In the genomic region with DNA sequence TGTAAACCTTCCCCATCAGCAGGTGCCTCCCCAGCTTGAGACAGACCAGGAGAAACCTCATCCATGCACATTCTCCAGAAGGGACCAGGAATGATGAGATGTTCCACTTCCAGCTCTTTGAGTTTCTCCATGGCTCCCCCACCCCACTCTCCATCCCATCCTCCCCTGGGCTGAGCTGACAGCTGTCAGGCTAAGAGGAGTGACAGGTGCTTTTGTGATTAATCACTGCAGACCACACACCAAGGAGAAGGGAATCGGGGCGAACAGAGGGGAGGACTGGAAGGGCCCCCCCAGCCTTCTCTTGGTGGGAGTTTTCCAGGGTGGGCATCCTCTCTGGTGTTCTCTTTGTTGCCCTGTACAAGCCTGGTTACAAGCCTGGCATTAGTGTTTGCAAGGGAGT, we compare ENCODE assay signal across 22 cellular contexts. TPM values are rescaled to one million over a fixed set of nuclear protein-coding genes. Genes with fewer than 3 reads are reported as not detected.
DNase-seq lines count a peak whose midpoint lies in the region; ATAC-seq, FAIRE-seq and TF ChIP-seq lines count a peak whose summit lies in the region.
"Had no signal": no experiment of that assay in that cellular context is flagged by ENCODE, and none has a peak within 500 bp of the region (broad histone marks: within the 10 kb centered on the region; RNA-seq: fewer than 3 reads in every experiment).

No MANE protein-coding gene starts in this region.

- WGBS in K562 (ENCODE audit: insufficient coverage, low coverage, missing lambda C conversion rate), result 0% methylated on average over 2 of the region's 2 CpGs

- intact Hi-C loops in K562 (cut with micrococcal nuclease), result no loop called here

- FAIRE-seq in K562 (lab: Jason Lieb, UNC), result no peak
- FAIRE-seq: GM12892, H1 had no signal

- DNase-seq in NCI-H446 treated with DMSO at 0.1 percent for 48 hours (lab: John Stamatoyannopoulos, UW) (peak; percentile 21), NCI-H446 (lab: John Stamatoyannopoulos, UW) (no peak), K562 (ENCODE audit: extremely low read depth in 1 of 4, low spot score in 3 of 4) (no peak), HUDEP-2 (lab: John Stamatoyannopoulos, UW; ENCODE audit: unreplicated experiment in 76 of 76) (no peak), foreskin fibroblast (no peak)
- DNase-seq: 8988T; Calu3; CD8-positive, alpha-beta T cell; DMS 273 treated with DMSO at 0.1 percent for 48 hours; DMS53; DND-41; EL; H9; IMR-90; KBM-7 had no signal

- no peaks in the 10 kb centered on the region for H3F3A ChIP-seq in neural cell (ENCODE audit: insufficient read depth, low read length, poor library complexity, severe bottlenecking)

- H3K27me3 ChIP-seq in K562 (ENCODE audit: control insufficient read depth in 2 of 2, insufficient read depth in 2 of 2, low read length in 2 of 2) (peaks cover 39 to 53% of the 10 kb centered on the region in 2 experiments), neural cell (ENCODE audit: insufficient read depth, low read depth, low read length) (no peaks in the 10 kb centered on the region)
- H3K27me3 ChIP-seq: BLaER1 had no signal

- no peak overlapping the region for H3K27ac ChIP-seq in K562 (ENCODE audit: extremely low read depth, low read depth, low read length)
- no peak overlapping the region for H3K27ac ChIP-seq in neural cell (ENCODE audit: low read length)
- H3K27ac ChIP-seq: BLaER1, HL-60 had no signal

- CTCF ChIA-PET in K562 (lab: Yijun Ruan, JAX; ENCODE audit: low intra/inter-chr PET ratio), result no interaction called here

- TF ChIP-seq CTCF in K562 (IDR thresholded peaks at IDR 0.05 in 2 of 3, conservative IDR thresholded peaks at IDR 0.05 in 1 of 3; ENCODE audit: insufficient read depth in 2 of 3, low read depth in 1 of 3, low read length in 3 of 3) (no peak), neural cell (IDR thresholded peaks at IDR 0.05; ENCODE audit: poor library complexity, severe bottlenecking) (no peak), foreskin fibroblast (IDR thresholded peaks at IDR 0.05; ENCODE audit: low read depth, low read length) (no peak)

- in situ Hi-C loops in K562 (cut with MboI), result no loop called here

- TF ChIP-seq EP300 in K562 (IDR thresholded peaks at IDR 0.05; ENCODE audit: low read length) (no peak), neural cell (conservative IDR thresholded peaks at IDR 0.05; ENCODE audit: poor library complexity, severe bottlenecking) (peak; percentile 24)

- no peak for TF ChIP-seq RAD21 in K562 (CRISPR knock-in tag; conservative IDR thresholded peaks at IDR 0.05 in 1 of 2, IDR thresholded peaks at IDR 0.05 in 1 of 2)
- no peak for TF ChIP-seq RAD21 in neural cell (conservative IDR thresholded peaks at IDR 0.05)

- H4K20me1 ChIP-seq in K562 (replicated peaks; ENCODE audit: control insufficient read depth, insufficient read depth, low read length), result peaks cover 3% of the 10 kb centered on the region
- no peaks in the 10 kb centered on the region for H4K20me1 ChIP-seq in neural cell (ENCODE audit: insufficient read depth)
- H4K20me1 ChIP-seq: BLaER1 had no signal

- H3K36me3 ChIP-seq in K562 (ENCODE audit: control insufficient read depth, insufficient read depth, low read length) (no peaks in the 10 kb centered on the region), neural cell (ENCODE audit: insufficient read depth, low read length) (no peaks in the 10 kb centered on the region)
- H3K36me3 ChIP-seq: BLaER1 had no signal

- POLR2A ChIA-PET in K562 (lab: Yijun Ruan, JAX), result no interaction called here

- no peaks in the 10 kb centered on the region for H3K9me1 ChIP-seq in K562 (ENCODE audit: control insufficient read depth, insufficient read depth, low read length)

- BruUV-seq in K562 (replicated peaks; lab: Mats Ljungman, UMichigan), result no TSS peak

- ATAC-seq in K562 (no peak), HG03139 (IDR thresholded peaks at IDR 0.05; ENCODE audit: unreplicated experiment) (no peak), GM21515 (IDR thresholded peaks at IDR 0.05; ENCODE audit: unreplicated experiment) (no peak)
- ATAC-seq: CD8-positive, alpha-beta T cell had no signal

- no peaks in the 10 kb centered on the region for H3K79me2 ChIP-seq in K562 (ENCODE audit: control insufficient read depth, insufficient read depth, low read length)
- no peaks in the 10 kb centered on the region for H3K79me2 ChIP-seq in neural cell (replicated peaks; ENCODE audit: insufficient read depth, low read length)

- H3K9me3 ChIP-seq in K562 (replicated peaks; ENCODE audit: control insufficient read depth, insufficient read depth, low read depth, low read length) (no peaks in the 10 kb centered on the region), neural cell (ENCODE audit: low read length) (no peaks in the 10 kb centered on the region)
- H3K9me3 ChIP-seq: BLaER1 had no signal

- H3K4me3 ChIP-seq in K562 (no peak overlapping the region), neural cell (ENCODE audit: low read length) (no peak overlapping the region), foreskin fibroblast (ENCODE audit: low read depth in 1 of 2, low read length in 2 of 2) (no peak overlapping the region)
- H3K4me3 ChIP-seq: BLaER1 had no signal

- H3K9ac ChIP-seq in K562 (ENCODE audit: insufficient read depth in 1 of 2, low read depth in 2 of 2, low read length in 2 of 2) (no peak overlapping the region), neural cell (ENCODE audit: low read length) (no peak overlapping the region)
- H3K9ac ChIP-seq: BLaER1 had no signal

- H3K9me2 ChIP-seq in neural cell (ENCODE audit: insufficient read depth, low read length), result no peaks in the 10 kb centered on the region

- H2AFZ ChIP-seq in K562 (ENCODE audit: low read depth, low read length), result no peak overlapping the region
- no peak overlapping the region for H2AFZ ChIP-seq in neural cell (ENCODE audit: low read depth, low read length)

- no peak for TF ChIP-seq POLR2A in K562 (conservative IDR thresholded peaks at IDR 0.05)

- H3K4me1 ChIP-seq in K562 (replicated peaks in 1 of 2; ENCODE audit: control insufficient read depth in 2 of 2, insufficient read depth in 2 of 2, low read length in 2 of 2), result peaks cover 0 to 4% of the 10 kb centered on the region in 2 experiments; a peak in 2 of 5 replicates
- H3K4me1 ChIP-seq: BLaER1 had no signal

- H3K4me2 ChIP-seq in K562 (ENCODE audit: insufficient read depth, low read length) (no peak overlapping the region), neural cell (ENCODE audit: low read length) (no peak overlapping the region)
- H3K4me2 ChIP-seq: BLaER1 had no signal

TF ChIP-seq in K562, 482 proteins besides CTCF, POLR2A, EP300 and RAD21 (continues in another document):
- peak; percentile 58 for TF ChIP-seq MEIS2 (IDR thresholded peaks at IDR 0.05; ENCODE audit: partially characterized antibody)
- TF ChIP-seq, protein P1, sequence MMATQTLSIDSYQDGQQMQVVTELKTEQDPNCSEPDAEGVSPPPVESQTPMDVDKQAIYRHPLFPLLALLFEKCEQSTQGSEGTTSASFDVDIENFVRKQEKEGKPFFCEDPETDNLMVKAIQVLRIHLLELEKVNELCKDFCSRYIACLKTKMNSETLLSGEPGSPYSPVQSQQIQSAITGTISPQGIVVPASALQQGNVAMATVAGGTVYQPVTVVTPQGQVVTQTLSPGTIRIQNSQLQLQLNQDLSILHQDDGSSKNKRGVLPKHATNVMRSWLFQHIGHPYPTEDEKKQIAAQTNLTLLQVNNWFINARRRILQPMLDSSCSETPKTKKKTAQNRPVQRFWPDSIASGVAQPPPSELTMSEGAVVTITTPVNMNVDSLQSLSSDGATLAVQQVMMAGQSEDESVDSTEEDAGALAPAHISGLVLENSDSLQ (IDR thresholded peaks at IDR 0.05), result peak; percentile 69
- no peak for TF ChIP-seq U2AF1 (optimal IDR thresholded peaks at IDR 0.05; ENCODE audit: low read depth, low read length)

TF ChIP-seq in neural cell, 6 proteins besides CTCF, POLR2A, EP300 and RAD21 (continues in another document):
- TF ChIP-seq EZH2 (IDR thresholded peaks at IDR 0.05; ENCODE audit: borderline replicate concordance, insufficient read depth, low read length, poor library complexity, severe bottlenecking) (no peak), MXI1 (conservative IDR thresholded peaks at IDR 0.05; ENCODE audit: poor library complexity, severe bottlenecking) (no peak), SMC3 (conservative IDR thresholded peaks at IDR 0.05; ENCODE audit: poor library complexity) (no peak), TAF1 (IDR thresholded peaks at IDR 0.05; ENCODE audit: low read depth) (no peak)

RNA-seq across cellular contexts. Expression of a gene that starts 56.1 kb away (rescaled TPM):
- 19.0 and 22.3 TPM in 2 replicates for total RNA-seq in K562 (2011; cell fraction: chromatin; rRNA removed; ENCODE audit: low replicate concordance)
- total RNA-seq in K562 (2011; cell fraction: nucleolus; rRNA removed), result 7.5 and 10.5 TPM in 2 replicates
- 15.2 and 29.8 TPM in 2 replicates for total RNA-seq in K562 (2011; cell fraction: nucleoplasm; rRNA removed)
- total RNA-seq in K562 (2014; rRNA removed) (6.1 and 10.5 TPM in 2 replicates), K562 (2014; rRNA removed; fragmentation: Illumina TruSeq; extraction: Trizol) (11.8 and 18.5 TPM in 2 replicates), K562 (2015; rRNA removed; fragmentation: Illumina TruSeq; extraction: Trizol) (11.8 and 12.8 TPM in 2 replicates), K562 (2021) (23.4 and 26.5 TPM in 2 replicates)
- polyA plus RNA-seq in K562 (2011; rRNA removed) (7.2 and 12.7 TPM in 2 replicates), K562 (2014; fragmentation: Illumina TruSeq; extraction: Trizol) (26.6 and 31.4 TPM in 2 replicates), K562 (2014; fragmentation: Nextera tagmentation; extraction: Ambion mirVana) (under 1 TPM; 0.81 to 0.87 TPM), K562 (2014; rRNA removed) (9.4 and 14.4 TPM in 2 replicates), neural cell (19.7 and 27.1 TPM in 2 replicates)
- 6.0 and 6.2 TPM in 2 replicates for polyA plus RNA-seq in K562 (2011; cell fraction: cytosol; rRNA removed)
- polyA plus RNA-seq in K562 (2011; cell fraction: nucleus; rRNA removed), result 6.9 and 7.1 TPM in 2 replicates
- polyA plus RNA-seq in K562 (2012), result 42.2 and 91.3 TPM in 2 replicates
- polyA minus RNA-seq in K562 (2011; rRNA and poly(A)+ RNA removed), result 7.8 and 10.0 TPM in 2 replicates
- polyA minus RNA-seq in K562 (2011; cell fraction: cytosol; rRNA and poly(A)+ RNA removed), result 9.6 and 11.7 TPM in 2 replicates
- polyA minus RNA-seq in K562 (2011; cell fraction: nucleus; rRNA and poly(A)+ RNA removed), result 4.4 and 7.9 TPM in 2 replicates
- 37.0 and 39.6 TPM in 2 replicates for polyA minus RNA-seq in neural cell
